In genomic region chr15:41085029-41085428, GRCh38 we compare ENCODE assay signal across 17 cellular contexts. TPM values are rescaled to one million over a fixed set of nuclear protein-coding genes. Genes with fewer than 3 reads are reported as not detected.
DNase-seq lines count a peak whose midpoint lies in the region; ATAC-seq and TF ChIP-seq lines count a peak whose summit lies in the region.
"Had no signal": no experiment of that assay in that cellular context is flagged by ENCODE, and none has a peak within 500 bp of the region (broad histone marks: within the 10 kb centered on the region; RNA-seq: fewer than 3 reads in every experiment).

No MANE protein-coding gene starts in this region.

- no peak for TF ChIP-seq CTCF in endothelial cell (IDR thresholded peaks at IDR 0.05; ENCODE audit: unreplicated experiment)

- ATAC-seq in activated naive CD8-positive, alpha-beta T cell treated with anti-CD3 and anti-CD28 coated beads, Interleukin-2, amount 50 U/mL, for 24 hours, result no peak
- ATAC-seq in GM21717 (IDR thresholded peaks at IDR 0.05; ENCODE audit: unreplicated experiment), result no peak
- ATAC-seq: CD8-positive, alpha-beta T cell; HCT116 had no signal

- no peak overlapping the region for H3K9ac ChIP-seq in Karpas-422 (ENCODE audit: low read length)
- H3K9ac ChIP-seq: BLaER1 treated with 17β-estradiol and CSF1 and Interleukin-3, amounts not matched to agents 10 nM and 100 nM had no signal

- peaks cover 16% of the 10 kb centered on the region for H3K79me2 ChIP-seq in Karpas-422 (ENCODE audit: low read length)

- H3K27me3 Mint-ChIP-seq in activated naive CD8-positive, alpha-beta T cell treated with anti-CD3 and anti-CD28 coated beads, Interleukin-2, amount 50 U/mL, for 24 hours, result no peaks in the 10 kb centered on the region
- H3K27me3 Mint-ChIP-seq in activated naive CD8-positive, alpha-beta T cell treated with anti-CD3 and anti-CD28 coated beads for 36 hours, result no peaks in the 10 kb centered on the region
- H3K27me3 Mint-ChIP-seq in endothelial cell (ENCODE audit: unreplicated experiment), result peaks cover 2% of the 10 kb centered on the region

- H3K36me3 ChIP-seq in Karpas-422 (ENCODE audit: insufficient read depth, low read length) (peaks cover 57% of the 10 kb centered on the region; the same call in 1 of the 2 replicates), SJCRH30 (peaks cover 63% of the 10 kb centered on the region)

- H3K27me3 ChIP-seq in Karpas-422 (ENCODE audit: low read length), result no peaks in the 10 kb centered on the region
- H3K27me3 ChIP-seq in SJCRH30, result no peaks in the 10 kb centered on the region
- H3K27me3 ChIP-seq: BLaER1 treated with 17β-estradiol and CSF1 and Interleukin-3, amounts not matched to agents 10 nM and 100 nM had no signal

- no peak overlapping the region for H3K4me2 ChIP-seq in Karpas-422 (ENCODE audit: low read depth, low read length, poor library complexity, severe bottlenecking)

- H3K4me1 Mint-ChIP-seq in activated naive CD8-positive, alpha-beta T cell treated with anti-CD3 and anti-CD28 coated beads, Interleukin-2, amount 50 U/mL, for 24 hours, result peaks cover 5% of the 10 kb centered on the region
- H3K4me1 Mint-ChIP-seq in activated naive CD8-positive, alpha-beta T cell treated with anti-CD3 and anti-CD28 coated beads for 36 hours, result peaks cover 6% of the 10 kb centered on the region
- H3K4me1 Mint-ChIP-seq in endothelial cell (ENCODE audit: unreplicated experiment), result peaks cover 10% of the 10 kb centered on the region

- H3K4me1 ChIP-seq in Karpas-422 (ENCODE audit: low read length) (peaks cover 17% of the 10 kb centered on the region), SJCRH30 (no peaks in the 10 kb centered on the region)

- H3K27ac ChIP-seq in Karpas-422 (ENCODE audit: low read length), result no peak overlapping the region
- no peak overlapping the region for H3K27ac ChIP-seq in SJCRH30
- H3K27ac ChIP-seq: 22Rv1 had no signal

- H3K27ac Mint-ChIP-seq in activated naive CD8-positive, alpha-beta T cell treated with anti-CD3 and anti-CD28 coated beads, Interleukin-2, amount 50 U/mL, for 24 hours, result peak overlapping the region; percentile 8
- no peak overlapping the region for H3K27ac Mint-ChIP-seq in activated naive CD8-positive, alpha-beta T cell treated with anti-CD3 and anti-CD28 coated beads for 36 hours
- H3K27ac Mint-ChIP-seq in endothelial cell (ENCODE audit: unreplicated experiment), result no peak overlapping the region
- H3K27ac Mint-ChIP-seq: CD8-positive, alpha-beta T cell; HFFc6 had no signal

- peaks cover 73% of the 10 kb centered on the region for H3K36me3 Mint-ChIP-seq in activated naive CD8-positive, alpha-beta T cell treated with anti-CD3 and anti-CD28 coated beads, Interleukin-2, amount 50 U/mL, for 24 hours (ENCODE audit: low read depth)
- peaks cover 25% of the 10 kb centered on the region for H3K36me3 Mint-ChIP-seq in activated naive CD8-positive, alpha-beta T cell treated with anti-CD3 and anti-CD28 coated beads for 36 hours
- H3K36me3 Mint-ChIP-seq in endothelial cell (ENCODE audit: low read depth, unreplicated experiment), result peaks cover 29% of the 10 kb centered on the region

- no peaks in the 10 kb centered on the region for H3K9me3 ChIP-seq in Karpas-422 (ENCODE audit: low read length)
- no peaks in the 10 kb centered on the region for H3K9me3 ChIP-seq in SJCRH30 (replicated peaks)
- H3K9me3 ChIP-seq: BLaER1 treated with 17β-estradiol and CSF1 and Interleukin-3, amounts not matched to agents 10 nM and 100 nM had no signal

- no peak overlapping the region for H2AFZ ChIP-seq in Karpas-422 (ENCODE audit: low read length)

- DNase-seq in activated naive CD8-positive, alpha-beta T cell treated with anti-CD3 and anti-CD28 coated beads, Interleukin-2, amount 50 U/mL, for 24 hours, result no peak
- no peak for DNase-seq in activated naive CD8-positive, alpha-beta T cell treated with anti-CD3 and anti-CD28 coated beads for 36 hours
- peak; percentile 36 for DNase-seq in Karpas-422
- DNase-seq in endothelial cell (ENCODE audit: low spot score), result no peak
- no peak for DNase-seq in SJCRH30
- DNase-seq in activated T-cell treated with anti-CD3 and anti-CD28 coated beads, Interleukin-2, amount 50 U/mL, for 48 hours, result no peak
- DNase-seq: Calu3; CD8-positive, alpha-beta T cell; DMS79 treated with DMSO at 0.1 percent for 48 hours; GF-D8; GOT3; H7; HFFc6 had no signal

- H3K4me3 ChIP-seq in Karpas-422 (ENCODE audit: low read length) (no peak overlapping the region), SJCRH30 (no peak overlapping the region)
- H3K4me3 ChIP-seq: BLaER1 treated with 17β-estradiol and CSF1 and Interleukin-3, amounts not matched to agents 10 nM and 100 nM had no signal

- no peaks in the 10 kb centered on the region for H4K20me1 ChIP-seq in Karpas-422 (ENCODE audit: insufficient read depth, low read depth, low read length)

- H3K9me2 ChIP-seq in Karpas-422 (replicated peaks; ENCODE audit: insufficient read depth, low read length), result no peaks in the 10 kb centered on the region

- no peaks in the 10 kb centered on the region for H3K9me3 Mint-ChIP-seq in activated naive CD8-positive, alpha-beta T cell treated with anti-CD3 and anti-CD28 coated beads, Interleukin-2, amount 50 U/mL, for 24 hours
- H3K9me3 Mint-ChIP-seq in activated naive CD8-positive, alpha-beta T cell treated with anti-CD3 and anti-CD28 coated beads for 36 hours, result no peaks in the 10 kb centered on the region
- H3K9me3 Mint-ChIP-seq in endothelial cell (ENCODE audit: unreplicated experiment), result no peaks in the 10 kb centered on the region
- H3K9me3 Mint-ChIP-seq: CD8-positive, alpha-beta T cell; HFFc6 had no signal

- H3K4me3 Mint-ChIP-seq in activated naive CD8-positive, alpha-beta T cell treated with anti-CD3 and anti-CD28 coated beads, Interleukin-2, amount 50 U/mL, for 24 hours, result no peak overlapping the region
- H3K4me3 Mint-ChIP-seq in activated naive CD8-positive, alpha-beta T cell treated with anti-CD3 and anti-CD28 coated beads for 36 hours, result no peak overlapping the region
- H3K4me3 Mint-ChIP-seq in endothelial cell (ENCODE audit: unreplicated experiment), result peak overlapping the region; percentile 23
- H3K4me3 Mint-ChIP-seq: CD8-positive, alpha-beta T cell; HFFc6 had no signal

RNA-seq across cellular contexts. Expression of gene INO80, which starts 31.1 kb away (rescaled TPM):
- total RNA-seq in activated naive CD8-positive, alpha-beta T cell treated with anti-CD3 and anti-CD28 coated beads for 36 hours, result 10 to 100 TPM; 26.1 to 26.3 TPM
- 20.3 and 31.4 TPM in 2 replicates for total RNA-seq in Karpas-422 (2014; rRNA removed; shearing (Covaris generic); ENCODE audit: low replicate concordance)
- total RNA-seq in endothelial cell (ENCODE audit: unreplicated experiment), result 26.6 TPM
- 16.5 and 16.8 TPM in 2 replicates for total RNA-seq in SJCRH30 (2014; rRNA removed; shearing (Covaris generic))
